ENCODE assay signal across 12 cellular contexts in the genomic region with DNA sequence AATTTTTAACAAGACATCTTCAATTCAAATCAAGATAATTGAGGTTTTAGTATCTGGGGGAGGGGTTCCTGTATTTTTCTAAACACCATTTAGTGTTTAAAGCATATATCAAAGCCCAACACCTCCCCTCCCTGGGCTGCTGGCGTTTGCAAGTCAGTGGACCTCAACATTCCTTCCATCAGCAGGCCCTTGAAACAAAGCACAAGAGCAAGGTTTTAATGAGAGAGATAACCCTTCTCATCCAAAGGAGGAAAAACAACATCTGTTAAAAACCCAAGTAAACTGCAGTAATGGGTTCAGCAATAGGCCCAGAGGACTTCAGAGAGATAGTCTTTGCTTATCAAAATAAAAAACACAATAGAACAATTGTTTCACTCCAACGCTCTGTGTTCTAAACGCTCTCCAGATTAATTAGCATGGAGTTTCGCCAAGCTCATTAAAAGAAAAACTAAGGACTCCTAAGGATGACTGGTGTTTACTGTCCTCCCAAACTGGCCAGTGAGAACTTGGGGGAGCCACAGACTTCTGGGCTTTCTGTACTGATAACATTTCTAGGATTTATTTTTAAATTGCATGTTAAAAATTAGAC. TPM values are rescaled to one million over a fixed set of nuclear protein-coding genes. Genes with fewer than 3 reads are reported as not detected.
DNase-seq lines count a peak whose midpoint lies in the region; ATAC-seq, FAIRE-seq and TF ChIP-seq lines count a peak whose summit lies in the region.
"Had no signal": no experiment of that assay in that cellular context is flagged by ENCODE, and none has a peak within 500 bp of the region (broad histone marks: within the 10 kb centered on the region; RNA-seq: fewer than 3 reads in every experiment).

No MANE protein-coding gene starts in this region.

- dilution Hi-C loops in IMR-90 (cut with HindIII; ENCODE audit: low sequenced_read_pairs, unreplicated experiment): no loop called here

- WGBS in A549 (ENCODE audit: missing lambda C conversion rate): 17% methylated on average over 4 of the region's 4 CpGs
- 28% methylated on average over 3 of the region's 4 CpGs; no CpG with 5 or more reads in 1 of the 2 experiments for WGBS in IMR-90 (ENCODE audit: extremely low coverage in 2 of 2, insufficient read length in 1 of 2), 2 experiments

- H3K23ac ChIP-seq in IMR-90 (ENCODE audit: low read depth, low read length): peak overlapping the region; percentile 3; the same call in 1 of the 2 replicates

- no peak for TF ChIP-seq POLR2A in A549 (IDR thresholded peaks at IDR 0.05; ENCODE audit: low read length)
- TF ChIP-seq POLR2A in IMR-90 (IDR thresholded peaks at IDR 0.05; ENCODE audit: low read depth, low read length): no peak

- H2BK20ac ChIP-seq in IMR-90 (ENCODE audit: low read depth, low read length): no peak overlapping the region; the same call in 1 of the 2 replicates

- DNase-seq in A549 (ENCODE audit: low read depth in 1 of 2, low spot score in 1 of 2) (no peak), IMR-90 (no peak), endothelial cell (ENCODE audit: low spot score) (no peak), neural progenitor cell (ENCODE audit: low spot score) (peak; percentile 34), kidney glomerular epithelial cell (lab: John Stamatoyannopoulos, UW) (no peak), H4 (ENCODE audit: low spot score) (no peak)
- DNase-seq in activated T-cell treated with anti-CD3 and anti-CD28 coated beads, Interleukin-2, amount 50 U/mL, for 4 hours: no peak
- DNase-seq: NCI-H2227 treated with DMSO at 0.1 percent for 48 hours; stimulated activated CD4-positive, alpha-beta T cell treated with anti-CD3 and anti-CD28 coated beads, Interleukin-2, amount 100 ng/mL, for 24 hours; stimulated activated naive CD8-positive, alpha-beta T cell treated with anti-CD3 and anti-CD28 coated beads, Interleukin-15, amount 100 ng/mL, for 72 hours had no signal

- H3K4me2 ChIP-seq in A549: peak overlapping the region; percentile 96
- peak overlapping the region; percentile 97 for H3K4me2 ChIP-seq in IMR-90 (ENCODE audit: low read depth, low read length)
- peak overlapping the region; percentile 83 for H3K4me2 ChIP-seq in neural progenitor cell

- peak overlapping the region; percentile 100 for H3K9ac ChIP-seq in IMR-90 (ENCODE audit: low read depth, low read length)
- H3K9ac ChIP-seq in neural progenitor cell: no peak overlapping the region

- intact Hi-C loops in IMR-90 (cut with micrococcal nuclease): loop anchor here (1.0 kb wide), 2 partner anchors 120 to 292 kb away; partner anchors contain the start of gene MTPAP

- no peak overlapping the region for H2AFZ ChIP-seq in IMR-90 (replicated peaks; ENCODE audit: low read length, poor library complexity)
- no peak overlapping the region for H2AFZ ChIP-seq in neural progenitor cell (replicated peaks)

- TF ChIP-seq RAD21 in A549 (conservative IDR thresholded peaks at IDR 0.05 in 1 of 2, IDR thresholded peaks at IDR 0.05 in 1 of 2) (no peak), IMR-90 (IDR thresholded peaks at IDR 0.05; ENCODE audit: low read length) (no peak)

- H4K91ac ChIP-seq in IMR-90 (ENCODE audit: insufficient read depth, low read depth, low read length): peak overlapping the region; percentile 83

- H2BK5ac ChIP-seq in IMR-90 (ENCODE audit: low read depth, low read length, poor library complexity, severe bottlenecking): peak overlapping the region; percentile 97

- H2AK9ac ChIP-seq in IMR-90 (replicated peaks; ENCODE audit: low read depth, low read length, poor library complexity): no peak overlapping the region

- no peak overlapping the region for H3K4me3 ChIP-seq in A549
- peak overlapping the region; percentile 99 for H3K4me3 ChIP-seq in IMR-90 (ENCODE audit: insufficient read depth, low read depth, low read length)
- no peak overlapping the region for H3K4me3 ChIP-seq in neural progenitor cell

- H3K4me3 Mint-ChIP-seq in endothelial cell (ENCODE audit: unreplicated experiment): peak overlapping the region; percentile 97
- peak overlapping the region; percentile 52 for H3K4me3 Mint-ChIP-seq in neural progenitor cell
- no peak overlapping the region for H3K4me3 Mint-ChIP-seq in activated T-cell treated with anti-CD3 and anti-CD28 coated beads, Interleukin-2, amount 50 U/mL, for 4 hours
- H3K4me3 Mint-ChIP-seq: stimulated activated naive CD8-positive, alpha-beta T cell treated with anti-CD3 and anti-CD28 coated beads, Interleukin-15, amount 100 ng/mL, for 72 hours had no signal

- peak overlapping the region; percentile 72 for H3K18ac ChIP-seq in IMR-90 (ENCODE audit: low read depth, low read length)

- no peak for TF ChIP-seq EP300 in A549 (IDR thresholded peaks at IDR 0.05)

- peak overlapping the region; percentile 51 for H3K4ac ChIP-seq in IMR-90 (ENCODE audit: low read depth, low read length)

- H4K8ac ChIP-seq in IMR-90 (ENCODE audit: low read depth in 2 of 2, low read length in 2 of 2): peak overlapping the region; percentile 64 to 74

- peaks cover 19% of the 10 kb centered on the region for H3K9me1 ChIP-seq in IMR-90 (ENCODE audit: insufficient read depth, low read length)

- H3K14ac ChIP-seq in IMR-90 (replicated peaks; ENCODE audit: low read depth, low read length): peak overlapping the region; percentile 39

- H3F3A ChIP-seq in neural progenitor cell (ENCODE audit: low read depth): peaks cover 35% of the 10 kb centered on the region

- FAIRE-seq in A549 (lab: Jason Lieb, UNC): no peak
- FAIRE-seq: bronchial epithelial cell had no signal

- no peak; a peak in 1 of 6 replicates for ATAC-seq in A549
- ATAC-seq in IMR-90 (ENCODE audit: low read depth): no peak
- no peak for ATAC-seq in HG03439 (IDR thresholded peaks at IDR 0.05; ENCODE audit: unreplicated experiment)
- no peak for ATAC-seq in activated T-cell treated with anti-CD3 and anti-CD28 coated beads, Interleukin-2, amount 50 U/mL, for 4 hours
- ATAC-seq: stimulated activated naive CD8-positive, alpha-beta T cell treated with anti-CD3 and anti-CD28 coated beads, Interleukin-15, amount 100 ng/mL, for 72 hours had no signal

- CTCF ChIA-PET in A549 (lab: Yijun Ruan, JAX) (interaction anchor here (0.6 to 2.3 kb wide), 3 partner anchors 59 to 412 kb away, joined by 3 to 12 read pairs (median 8); no protein-coding TSS in a partner anchor), IMR-90 (lab: Yijun Ruan, JAX) (no interaction called here)

- H3K79me2 ChIP-seq in neural progenitor cell (ENCODE audit: low read depth): no peaks in the 10 kb centered on the region

- peaks cover 10% of the 10 kb centered on the region; the same call in 1 of the 2 replicates for H3K36me3 ChIP-seq in IMR-90 (ENCODE audit: control insufficient read depth, insufficient read depth, low read length)
- no peaks in the 10 kb centered on the region for H3K36me3 ChIP-seq in neural progenitor cell

- POLR2A ChIA-PET in A549 (lab: Yijun Ruan, JAX) (no interaction called here), IMR-90 (lab: Charles Lee; ENCODE audit: unreplicated experiment) (interaction anchor here (0.8 kb wide), 1 partner anchor 28 kb away, joined by 3 read pairs; no protein-coding TSS in a partner anchor)

- peak overlapping the region; percentile 50 for H2BK120ac ChIP-seq in IMR-90 (ENCODE audit: low read depth, low read length)

- peaks cover 59% of the 10 kb centered on the region for H3K4me1 Mint-ChIP-seq in endothelial cell (ENCODE audit: unreplicated experiment)
- peaks cover 32% of the 10 kb centered on the region for H3K4me1 Mint-ChIP-seq in neural progenitor cell
- peaks cover 10% of the 10 kb centered on the region for H3K4me1 Mint-ChIP-seq in activated T-cell treated with anti-CD3 and anti-CD28 coated beads, Interleukin-2, amount 50 U/mL, for 4 hours (ENCODE audit: low read depth)

- H3K4me1 ChIP-seq in A549 (peaks cover 45% of the 10 kb centered on the region), IMR-90 (ENCODE audit: control insufficient read depth, insufficient read depth, low read length) (peaks cover 16% of the 10 kb centered on the region), neural progenitor cell (peaks cover 37% of the 10 kb centered on the region)

- H3K27me3 Mint-ChIP-seq in endothelial cell (ENCODE audit: unreplicated experiment) (peaks cover 16% of the 10 kb centered on the region), neural progenitor cell (ENCODE audit: insufficient read depth, low read depth) (peaks cover 7% of the 10 kb centered on the region)
- peaks cover 57% of the 10 kb centered on the region for H3K27me3 Mint-ChIP-seq in activated T-cell treated with anti-CD3 and anti-CD28 coated beads, Interleukin-2, amount 50 U/mL, for 4 hours (ENCODE audit: low read depth)

- H3K9me3 ChIP-seq in A549: no peaks in the 10 kb centered on the region
- H3K9me3 ChIP-seq in IMR-90 (ENCODE audit: control insufficient read depth, insufficient read depth, low read length): no peaks in the 10 kb centered on the region
- no peaks in the 10 kb centered on the region for H3K9me3 ChIP-seq in neural progenitor cell (ENCODE audit: low read depth)

- H2AK5ac ChIP-seq in IMR-90 (ENCODE audit: low read depth, low read length): peak overlapping the region; percentile 94

- H3K79me1 ChIP-seq in IMR-90 (ENCODE audit: low read depth in 1 of 2, low read length in 2 of 2): peaks cover 10 to 54% of the 10 kb centered on the region in 2 experiments; a peak in 3 of 4 replicates

- TF ChIP-seq CTCF in A549 (IDR thresholded peaks at IDR 0.05) (no peak), IMR-90 (conservative IDR thresholded peaks at IDR 0.05; ENCODE audit: low read depth, low read length) (no peak), endothelial cell (IDR thresholded peaks at IDR 0.05; ENCODE audit: unreplicated experiment) (no peak), neural progenitor cell (IDR thresholded peaks at IDR 0.05) (no peak)

- peak overlapping the region; percentile 76; the same call in 1 of the 3 replicates for H2BK15ac ChIP-seq in IMR-90 (ENCODE audit: low read depth, low read length)

- no peaks in the 10 kb centered on the region for H3K27me3 ChIP-seq in IMR-90 (ENCODE audit: control insufficient read depth, insufficient read depth, low read length)
- H3K27me3 ChIP-seq in neural progenitor cell: peaks cover 32% of the 10 kb centered on the region

- H3K9me3 Mint-ChIP-seq in endothelial cell (ENCODE audit: unreplicated experiment): no peaks in the 10 kb centered on the region
- H3K9me3 Mint-ChIP-seq in neural progenitor cell: no peaks in the 10 kb centered on the region
- no peaks in the 10 kb centered on the region for H3K9me3 Mint-ChIP-seq in activated T-cell treated with anti-CD3 and anti-CD28 coated beads, Interleukin-2, amount 50 U/mL, for 4 hours
- H3K9me3 Mint-ChIP-seq: stimulated activated naive CD8-positive, alpha-beta T cell treated with anti-CD3 and anti-CD28 coated beads, Interleukin-15, amount 100 ng/mL, for 72 hours had no signal

- H4K5ac ChIP-seq in IMR-90 (ENCODE audit: low read depth, low read length): peak overlapping the region; percentile 26; the same call in 1 of the 2 replicates

- peaks cover 16% of the 10 kb centered on the region for H3K36me3 Mint-ChIP-seq in endothelial cell (ENCODE audit: low read depth, unreplicated experiment)
- no peaks in the 10 kb centered on the region for H3K36me3 Mint-ChIP-seq in neural progenitor cell
- no peaks in the 10 kb centered on the region for H3K36me3 Mint-ChIP-seq in activated T-cell treated with anti-CD3 and anti-CD28 coated beads, Interleukin-2, amount 50 U/mL, for 4 hours (ENCODE audit: insufficient read depth)

- H3K27ac ChIP-seq in A549 (peak overlapping the region; percentile 83 to 91), IMR-90 (ENCODE audit: insufficient read depth, low read length) (peak overlapping the region; percentile 78; the same call in 1 of the 2 replicates), neural progenitor cell (no peak overlapping the region)

- H4K20me1 ChIP-seq in IMR-90 (ENCODE audit: insufficient read depth, low read length) (peaks cover 16% of the 10 kb centered on the region), neural progenitor cell (ENCODE audit: low read depth) (peaks cover 7% of the 10 kb centered on the region)

- in situ Hi-C loops in IMR-90 (cut with MboI; ENCODE audit: low sequenced_read_pairs): no loop called here

- BruUV-seq in IMR-90 (replicated peaks; lab: Mats Ljungman, UMichigan): no TSS peak

- peak overlapping the region; percentile 18; the same call in 1 of the 2 replicates for H3K56ac ChIP-seq in IMR-90 (ENCODE audit: extremely low read depth, insufficient read depth, low read length)

- H3K27ac Mint-ChIP-seq in endothelial cell (ENCODE audit: unreplicated experiment): peak overlapping the region; percentile 93
- no peak overlapping the region for H3K27ac Mint-ChIP-seq in neural progenitor cell
- H3K27ac Mint-ChIP-seq: stimulated activated naive CD8-positive, alpha-beta T cell treated with anti-CD3 and anti-CD28 coated beads, Interleukin-15, amount 100 ng/mL, for 72 hours had no signal

RNA-seq across cellular contexts. Expression of gene JCAD, which starts 2.5 kb away (rescaled TPM):
- polyA plus RNA-seq in A549 (2011; rRNA removed) (6.4 and 7.3 TPM in 2 replicates), A549 (2017; fragmentation: RNase III; extraction: RNeasy Plus Mini Kit Qiagen cat#74134 plus additional on column Dnase treatment) (4.4 to 6.4 TPM (median 5.5 TPM) in 3 replicates), IMR-90 (2012; rRNA removed) (14.8 and 15.9 TPM in 2 replicates)
- 2.8 and 3.6 TPM in 2 replicates for polyA plus RNA-seq in A549 (2012; cell fraction: cytosol; rRNA removed)
- 2.8 and 4.9 TPM in 2 replicates for polyA plus RNA-seq in A549 (2012; cell fraction: nucleus; rRNA removed)
- 11.8 and 14.4 TPM in 2 replicates for polyA minus RNA-seq in A549 (2011; rRNA and poly(A)+ RNA removed)
- total RNA-seq in IMR-90 (2012; rRNA removed) (16.8 and 18.9 TPM in 2 replicates), endothelial cell (ENCODE audit: unreplicated experiment) (234 TPM), neural progenitor cell (ENCODE audit: low replicate concordance) (1.3 and 1.9 TPM in 2 replicates)
- 9.1 and 12.2 TPM in 2 replicates for polyA plus RNA-seq in IMR-90 (2012; cell fraction: cytosol; rRNA removed)
- polyA plus RNA-seq in IMR-90 (2012; cell fraction: nucleus; rRNA removed; ENCODE audit: low replicate concordance): 7.2 and 16.6 TPM in 2 replicates
- under 1 TPM; 0.05 TPM for total RNA-seq in activated T-cell treated with anti-CD3 and anti-CD28 coated beads, Interleukin-2, amount 50 U/mL, for 4 hours
- 4.1 and 5.2 TPM in 2 replicates for total RNA-seq in H4 (2014; rRNA removed; shearing (Covaris generic))

Comparison
In these comparisons a context has a peak if more than half of its experiments do, and no peak if none do; other contexts are left out.
1. RNA of gene JCAD, which starts 2.5 kb away (total RNA-seq): 234 TPM in endothelial cell (single experiment); 16.8 to 18.9 TPM in IMR-90, 4.1 to 5.2 TPM in H4, 1.3 to 1.9 TPM in neural progenitor cell and 0.05 TPM in activated T-cell treated with anti-CD3 and anti-CD28 coated beads, Interleukin-2, amount 50 U/mL, for 4 hours; every median in the first group is over 10 times any median in the second.
2. Peak in every context shown above with its lines, with median percentiles within 50 percentile points of each other: H3K4me2 ChIP-seq.